ENCODE assay signal across 7 cellular contexts in the genomic region with DNA sequence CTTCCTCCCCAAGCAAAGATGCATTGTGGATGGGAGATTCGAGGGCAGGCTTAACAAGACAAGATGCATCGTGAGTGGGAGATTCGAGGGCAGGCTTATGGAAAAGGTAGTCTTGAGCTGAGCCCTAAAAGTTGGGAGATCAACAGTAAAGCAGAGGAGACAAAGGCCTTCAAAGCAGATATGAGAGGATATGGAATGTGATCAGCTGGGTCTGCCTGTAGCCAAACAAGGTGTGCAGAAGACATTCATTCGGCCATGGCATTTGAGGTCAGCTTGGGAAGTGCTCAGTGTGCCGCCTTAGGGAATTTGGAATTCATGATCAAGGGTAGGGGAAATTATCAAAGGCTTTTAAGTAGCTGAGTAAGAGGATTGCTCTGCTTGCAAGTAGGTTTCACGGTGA. TPM values are rescaled to one million over a fixed set of nuclear protein-coding genes. Genes with fewer than 3 reads are reported as not detected.
"Had no signal": no experiment of that assay in that cellular context is flagged by ENCODE, and none has a peak within 500 bp of the region (broad histone marks: within the 10 kb centered on the region; RNA-seq: fewer than 3 reads in every experiment).

No MANE protein-coding gene starts in this region.

- H3K27ac Mint-ChIP-seq: GM23338, H9 had no signal

- H3K27ac ChIP-seq: HL-60 had no signal

- H3K4me3 ChIP-seq: GM23338, K562 had no signal

- DNase-seq: H9, HCEC 1CT, IMR-90, KG1 had no signal

- H3K4me3 Mint-ChIP-seq: GM23338, H9 had no signal

- H3K4me1 Mint-ChIP-seq: GM23338, H9 had no signal

RNA-seq across cellular contexts. Expression of a gene that starts 39.5 kb away (rescaled TPM):
- total RNA-seq: GM23338, IMR-90, K562 had no signal
